ENCODE assay signal across 8 cellular contexts in the genomic region with DNA sequence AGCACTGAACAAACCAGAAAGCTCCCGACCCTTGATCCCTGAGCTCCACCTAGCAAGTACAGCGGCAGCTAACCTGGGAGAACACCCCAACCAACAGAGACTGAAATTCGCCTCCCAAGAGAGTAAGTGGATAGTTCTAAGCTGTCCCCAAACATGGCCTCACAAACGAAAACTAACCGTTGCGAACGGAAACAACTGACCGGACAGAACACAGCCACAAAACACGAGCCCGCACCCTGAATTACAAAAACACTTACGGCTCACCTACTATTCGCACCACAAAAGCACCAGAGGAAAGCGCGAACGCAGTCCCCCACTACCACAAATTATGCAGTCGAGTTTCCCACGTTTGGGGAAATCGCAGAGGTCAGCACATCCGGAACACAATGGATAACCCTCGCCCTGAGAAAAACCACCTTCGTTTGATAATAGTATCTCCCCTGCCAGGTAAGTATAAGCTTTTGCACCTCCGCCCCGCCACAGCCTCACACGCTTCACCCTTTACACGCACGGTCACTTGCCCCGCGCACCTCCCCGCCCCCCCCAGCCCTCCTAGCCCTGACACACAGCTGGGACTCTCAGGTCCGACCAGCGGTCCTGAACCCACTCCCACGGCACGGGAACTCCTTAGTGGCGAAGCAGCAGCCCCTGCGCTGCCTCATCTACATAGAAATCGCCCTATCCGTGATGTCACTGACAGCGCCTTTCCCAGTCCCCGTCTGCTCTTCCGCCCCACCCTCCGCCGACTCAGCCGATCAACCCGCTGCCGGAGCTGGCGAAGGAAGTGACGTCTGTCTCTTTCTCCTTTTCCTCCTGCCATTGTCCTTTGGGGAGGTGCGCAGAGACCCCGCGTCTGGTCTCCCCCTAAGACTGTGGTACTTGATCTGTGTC.
A peak's percentile ranks its signal among the peaks of the same experiment; 100 is the strongest.
DNase-seq lines count a peak whose midpoint lies in the region; ATAC-seq lines count a peak whose summit lies in the region.
"Not testable (repeated sequence)": the region's sequence is repeated elsewhere in the genome, so short reads cannot be mapped to it uniquely, and the experiment has no call there.

No MANE protein-coding gene starts in this region.

- peak overlapping the region; percentile 86 for H3K4me3 Mint-ChIP-seq in central memory CD8-positive, alpha-beta T cell

- H3K4me1 Mint-ChIP-seq in central memory CD8-positive, alpha-beta T cell, result peaks cover 20% of the 10 kb centered on the region

- H3K36me3 Mint-ChIP-seq in central memory CD8-positive, alpha-beta T cell (ENCODE audit: insufficient read depth), result peaks cover 27% of the 10 kb centered on the region

- DNase-seq in AML-193 (lab: John Stamatoyannopoulos, UW), result peak; percentile 52 to 69
- peak; percentile 90 for DNase-seq in NCI-H69 (lab: John Stamatoyannopoulos, UW)
- DNase-seq in activated CD4-positive, alpha-beta T cell treated with anti-CD3 and anti-CD28 coated beads for 24 hours (ENCODE audit: low read depth in 2 of 2), result peak; percentile 52 to 64
- DNase-seq in central memory CD8-positive, alpha-beta T cell (ENCODE audit: low spot score in 2 of 2), result peak; percentile 43 to 90
- DNase-seq in kidney tubule cell (ENCODE audit: low spot score), result peak; percentile 99
- DNase-seq in stimulated activated CD4-positive, alpha-beta T cell treated with anti-CD3 and anti-CD28 coated beads, Interleukin-12 subunit alpha, Interleukin-12 subunit beta, amount 100 ng/mL, for 4 hours, result peak; percentile 59

- ATAC-seq in GM19035 (IDR thresholded peaks at IDR 0.05; ENCODE audit: unreplicated experiment), result peak; percentile 91
- peak; percentile 84 for ATAC-seq in HG03520 (IDR thresholded peaks at IDR 0.05; ENCODE audit: unreplicated experiment)
- peak; percentile 74 for ATAC-seq in central memory CD8-positive, alpha-beta T cell (replicated peaks; ENCODE audit: extremely low read depth, poor library complexity, severe bottlenecking)

- H3K27me3 Mint-ChIP-seq in central memory CD8-positive, alpha-beta T cell, result not testable (repeated sequence)

- H3K27ac Mint-ChIP-seq in central memory CD8-positive, alpha-beta T cell (ENCODE audit: low read depth), result peak overlapping the region; percentile 99

- not testable (repeated sequence) for H3K9me3 Mint-ChIP-seq in central memory CD8-positive, alpha-beta T cell

Comparison
In these comparisons a context has a peak if more than half of its experiments do, and no peak if none do; other contexts are left out.
1. Peak in every context shown above with its lines: DNase-seq and ATAC-seq.